10 cellular contexts compared by ENCODE assay signal in the genomic region with DNA sequence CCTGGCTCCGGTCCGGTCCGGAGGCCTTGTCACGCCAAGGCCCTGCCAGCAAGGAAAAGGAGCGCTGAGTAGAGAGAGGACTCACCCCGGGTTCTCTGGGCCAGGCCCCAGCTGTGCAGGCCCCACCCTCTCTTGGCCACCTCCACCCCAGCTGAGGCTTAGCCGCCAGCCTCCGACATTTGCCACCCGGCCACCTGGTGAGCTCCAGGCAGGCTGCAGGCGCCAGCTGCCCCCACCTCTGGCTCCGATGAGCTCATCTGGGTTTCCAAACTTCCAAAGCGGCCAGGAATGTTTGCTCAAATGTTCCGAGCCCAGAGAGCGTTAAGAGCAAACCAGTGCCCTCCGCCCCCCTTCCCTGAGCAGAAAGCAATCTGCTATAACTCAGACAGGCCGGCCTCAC. TPM values are rescaled to one million over a fixed set of nuclear protein-coding genes. Genes with fewer than 3 reads are reported as not detected.
DNase-seq lines count a peak whose midpoint lies in the region; ATAC-seq and TF ChIP-seq lines count a peak whose summit lies in the region.
"Had no signal": no experiment of that assay in that cellular context is flagged by ENCODE, and none has a peak within 500 bp of the region (broad histone marks: within the 10 kb centered on the region; RNA-seq: fewer than 3 reads in every experiment).

No MANE protein-coding gene starts in this region.

- CTCF ChIA-PET in MCF 10A (lab: Yijun Ruan, JAX): no interaction called here

- DNase-seq in AG09319 (ENCODE audit: extremely low read depth, low read depth): peak; percentile 64
- peak; percentile 27 for DNase-seq in NCI-H2196 treated with DMSO at 0.1 percent for 48 hours (lab: John Stamatoyannopoulos, UW; ENCODE audit: unreplicated experiment)
- DNase-seq in fibroblast of pulmonary artery (ENCODE audit: low read depth): peak; percentile 50
- peak; percentile 31 for DNase-seq in nephron progenitor cell
- no peak for DNase-seq in MCF 10A (ENCODE audit: unreplicated experiment)
- DNase-seq in GM19240 (ENCODE audit: insufficient read length, low spot score): no peak
- DNase-seq: CD4-positive, alpha-beta memory T cell; T-helper 17 cell had no signal

- H3K9me3 Mint-ChIP-seq in nephron progenitor cell (no peaks in the 10 kb centered on the region), MCF 10A (ENCODE audit: unreplicated experiment) (no peaks in the 10 kb centered on the region)
- H3K9me3 Mint-ChIP-seq: CD4-positive, alpha-beta memory T cell had no signal

- BruUV-seq in MCF 10A (replicated peaks; lab: Mats Ljungman, UMichigan): no TSS peak

- POLR2A ChIA-PET in MCF 10A (lab: Yijun Ruan, JAX): interaction anchor here (1.0 kb wide), 1 partner anchor 466 kb away, joined by 3 read pairs; no protein-coding TSS in a partner anchor

- H3K4me3 ChIP-seq in fibroblast of pulmonary artery (replicated peaks; ENCODE audit: low read depth, low read length): no peak overlapping the region

- H3K36me3 Mint-ChIP-seq in nephron progenitor cell (ENCODE audit: low read depth) (no peaks in the 10 kb centered on the region), MCF 10A (ENCODE audit: insufficient read depth, unreplicated experiment) (no peaks in the 10 kb centered on the region)
- H3K36me3 Mint-ChIP-seq: CD4-positive, alpha-beta memory T cell had no signal

- peaks cover 27% of the 10 kb centered on the region for H3K4me1 Mint-ChIP-seq in nephron progenitor cell
- peaks cover 8% of the 10 kb centered on the region for H3K4me1 Mint-ChIP-seq in MCF 10A (ENCODE audit: insufficient read depth, unreplicated experiment)

- H3K4me3 Mint-ChIP-seq in nephron progenitor cell (peak overlapping the region; percentile 38), MCF 10A (ENCODE audit: unreplicated experiment) (no peak overlapping the region)
- H3K4me3 Mint-ChIP-seq: CD4-positive, alpha-beta memory T cell; T-helper 17 cell had no signal

- TF ChIP-seq CTCF in AG09319 (IDR thresholded peaks at IDR 0.05; ENCODE audit: low read depth, low read length): no peak
- no peak for TF ChIP-seq CTCF in fibroblast of pulmonary artery (IDR thresholded peaks at IDR 0.05; ENCODE audit: low read length, missing control alignments)
- no peak for TF ChIP-seq CTCF in nephron progenitor cell (IDR thresholded peaks at IDR 0.05)
- no peak for TF ChIP-seq CTCF in MCF 10A (IDR thresholded peaks at IDR 0.05; ENCODE audit: unreplicated experiment)

- ATAC-seq in HG02885 (IDR thresholded peaks at IDR 0.05; ENCODE audit: poor library complexity, unreplicated experiment): no peak
- no peak for ATAC-seq in GM21723 (IDR thresholded peaks at IDR 0.05; ENCODE audit: unreplicated experiment)
- ATAC-seq: T-helper 17 cell had no signal

- no peak overlapping the region for H3K27ac Mint-ChIP-seq in nephron progenitor cell
- no peak overlapping the region for H3K27ac Mint-ChIP-seq in MCF 10A (ENCODE audit: low read depth, unreplicated experiment)
- H3K27ac Mint-ChIP-seq: CD4-positive, alpha-beta memory T cell; T-helper 17 cell had no signal

- H3K27me3 Mint-ChIP-seq in nephron progenitor cell (ENCODE audit: low read depth, poor library complexity) (peaks cover 87% of the 10 kb centered on the region), MCF 10A (ENCODE audit: insufficient read depth, unreplicated experiment) (peaks cover under 1% of the 10 kb centered on the region)

- intact Hi-C loops in MCF 10A (cut with micrococcal nuclease): no loop called here

RNA-seq across cellular contexts. Expression of gene MN1, which starts 9.0 kb away (rescaled TPM):
- 3.9 and 5.7 TPM in 2 replicates for total RNA-seq in MCF 10A (2022)

Comparison
In these comparisons a context has a peak if more than half of its experiments do, and no peak if none do; other contexts are left out.
1. DNase-seq: peak in AG09319 (single experiment), NCI-H2196 treated with DMSO at 0.1 percent for 48 hours (single experiment), fibroblast of pulmonary artery (single experiment) and nephron progenitor cell (single experiment); none in MCF 10A (single experiment) and GM19240 (single experiment).